ENCODE assay signal across 17 cellular contexts in the genomic region with DNA sequence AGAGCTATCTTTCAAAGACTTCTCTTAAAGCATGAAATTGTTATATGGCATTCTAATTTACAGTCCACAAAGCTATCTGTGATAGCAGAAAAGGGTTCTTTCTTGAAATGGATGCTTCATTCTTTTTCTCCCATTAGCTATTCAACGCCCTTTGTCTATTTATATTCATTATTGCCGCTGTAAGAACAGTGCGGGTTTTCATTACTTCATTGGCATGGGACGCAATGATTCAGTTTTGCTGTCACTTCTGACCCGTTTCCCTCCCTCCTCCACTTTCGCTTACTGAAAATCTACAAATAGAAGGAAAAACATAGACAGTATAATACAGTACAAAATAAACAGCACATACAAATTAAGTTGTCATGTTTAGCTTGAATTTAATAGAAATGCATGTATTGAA.
"Had no signal": no experiment of that assay in that cellular context is flagged by ENCODE, and none has a peak within 500 bp of the region (broad histone marks: within the 10 kb centered on the region; RNA-seq: fewer than 3 reads in every experiment).

No MANE protein-coding gene starts in this region.

- H3K36me3 Mint-ChIP-seq: naive thymus-derived CD8-positive, alpha-beta T cell had no signal

- H3K27me3 ChIP-seq: esophagus squamous epithelium, foreskin keratinocyte, heart left ventricle, stomach, transverse colon had no signal

- H3K4me3 Mint-ChIP-seq: dendritic cell treated with granulocyte-macrophage colony-stimulating factor and Interleukin-4, amounts not matched to agents 40 ng/mL and 50 ng/mL, for 4 days; effector memory CD8-positive, alpha-beta T cell; naive thymus-derived CD8-positive, alpha-beta T cell had no signal

- H3K27ac ChIP-seq: epithelial cell of prostate, esophagus squamous epithelium, foreskin keratinocyte, heart left ventricle, stomach, thoracic aorta, transverse colon had no signal

- H3K27ac Mint-ChIP-seq: dendritic cell treated with granulocyte-macrophage colony-stimulating factor and Interleukin-4, amounts not matched to agents 40 ng/mL and 50 ng/mL, for 4 days; effector memory CD8-positive, alpha-beta T cell; naive thymus-derived CD8-positive, alpha-beta T cell had no signal

- DNase-seq: effector memory CD8-positive, alpha-beta T cell; esophagus squamous epithelium; foreskin keratinocyte; heart left ventricle; hippocampal formation; left colon; mucosa of descending colon; naive thymus-derived CD8-positive, alpha-beta T cell; right cardiac atrium; small intestine; stimulated activated CD4-positive, alpha-beta T cell treated with anti-CD3 and anti-CD28 coated beads, Interleukin-12 subunit alpha, Interleukin-12 subunit beta, amount 100 ng/mL, for 4 hours; stimulated activated naive CD4-positive, alpha-beta T cell; stomach; transverse colon had no signal

- H3K4me1 ChIP-seq: esophagus squamous epithelium, foreskin keratinocyte, heart left ventricle, stomach, transverse colon had no signal

- H3K27me3 Mint-ChIP-seq: dendritic cell treated with granulocyte-macrophage colony-stimulating factor and Interleukin-4, amounts not matched to agents 40 ng/mL and 50 ng/mL, for 4 days; effector memory CD8-positive, alpha-beta T cell; naive thymus-derived CD8-positive, alpha-beta T cell had no signal

- H3K4me3 ChIP-seq: esophagus squamous epithelium, heart left ventricle, mucosa of descending colon, stomach, thoracic aorta, transverse colon had no signal

- ATAC-seq: effector memory CD8-positive, alpha-beta T cell; foreskin keratinocyte; heart left ventricle; left colon; mucosa of descending colon; naive thymus-derived CD8-positive, alpha-beta T cell; right cardiac atrium had no signal

- H3K9me3 ChIP-seq: esophagus squamous epithelium, mucosa of descending colon, stomach, thoracic aorta, transverse colon had no signal

- H3K36me3 ChIP-seq: esophagus squamous epithelium, heart left ventricle, stomach, thoracic aorta, transverse colon had no signal

- H3K9me3 Mint-ChIP-seq: dendritic cell treated with granulocyte-macrophage colony-stimulating factor and Interleukin-4, amounts not matched to agents 40 ng/mL and 50 ng/mL, for 4 days; effector memory CD8-positive, alpha-beta T cell had no signal

- H3K4me1 Mint-ChIP-seq: naive thymus-derived CD8-positive, alpha-beta T cell had no signal
